In the genomic region with DNA sequence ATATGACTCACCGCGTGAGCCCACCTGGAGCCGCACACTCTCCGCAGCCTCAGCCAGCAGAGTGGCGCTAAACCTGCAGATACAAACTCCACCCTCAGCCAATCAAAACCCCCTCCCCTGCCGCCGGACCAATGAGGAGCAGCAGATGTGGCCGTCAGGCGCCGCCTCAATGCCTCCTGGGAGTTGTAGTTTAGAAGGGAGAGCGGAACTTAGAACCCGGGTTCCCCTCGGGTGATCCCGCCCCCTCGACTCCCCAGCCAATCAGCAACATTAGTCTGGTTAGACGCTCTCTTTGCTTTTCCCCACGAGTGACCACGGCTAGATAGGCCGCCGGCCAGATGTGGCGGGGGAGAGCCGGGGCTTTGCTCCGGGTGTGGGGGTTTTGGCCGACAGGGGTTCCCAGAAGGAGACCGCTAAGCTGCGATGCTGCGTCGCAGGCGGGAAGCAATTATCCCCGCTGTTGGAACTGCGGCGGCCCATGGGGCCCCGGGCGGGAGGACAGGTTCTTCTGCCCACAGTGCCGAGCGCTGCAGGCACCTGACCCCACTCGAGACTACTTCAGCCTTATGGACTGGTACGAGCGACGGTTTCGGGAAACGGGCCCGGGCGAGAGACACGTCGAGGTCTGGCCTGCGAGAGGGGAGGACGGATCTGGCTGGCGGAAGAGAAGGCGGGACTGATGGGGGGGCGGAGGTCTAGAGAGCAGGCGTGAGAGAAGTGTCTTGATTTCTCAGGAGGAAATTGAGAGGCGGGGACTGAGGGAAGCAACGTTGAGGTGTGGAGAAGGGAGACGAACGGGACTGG, we compare ENCODE assay signal across 1 cellular context.
TF ChIP-seq lines count a peak whose summit lies in the region.

A gene (minus strand): TSS at position 63 of the 804 bp plus-strand sequence. CDS start 7,099 bp downstream, outside the sequence.
A gene with protein sequence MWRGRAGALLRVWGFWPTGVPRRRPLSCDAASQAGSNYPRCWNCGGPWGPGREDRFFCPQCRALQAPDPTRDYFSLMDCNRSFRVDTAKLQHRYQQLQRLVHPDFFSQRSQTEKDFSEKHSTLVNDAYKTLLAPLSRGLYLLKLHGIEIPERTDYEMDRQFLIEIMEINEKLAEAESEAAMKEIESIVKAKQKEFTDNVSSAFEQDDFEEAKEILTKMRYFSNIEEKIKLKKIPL (plus strand): TSS at position 282 of the 804 bp plus-strand sequence. CDS start 57 bp downstream, at position 339.

TF ChIP-seq in GM12878, 131 proteins besides CTCF, POLR2A, EP300 and RAD21 (continued from another document):
- TF ChIP-seq, protein P1, sequence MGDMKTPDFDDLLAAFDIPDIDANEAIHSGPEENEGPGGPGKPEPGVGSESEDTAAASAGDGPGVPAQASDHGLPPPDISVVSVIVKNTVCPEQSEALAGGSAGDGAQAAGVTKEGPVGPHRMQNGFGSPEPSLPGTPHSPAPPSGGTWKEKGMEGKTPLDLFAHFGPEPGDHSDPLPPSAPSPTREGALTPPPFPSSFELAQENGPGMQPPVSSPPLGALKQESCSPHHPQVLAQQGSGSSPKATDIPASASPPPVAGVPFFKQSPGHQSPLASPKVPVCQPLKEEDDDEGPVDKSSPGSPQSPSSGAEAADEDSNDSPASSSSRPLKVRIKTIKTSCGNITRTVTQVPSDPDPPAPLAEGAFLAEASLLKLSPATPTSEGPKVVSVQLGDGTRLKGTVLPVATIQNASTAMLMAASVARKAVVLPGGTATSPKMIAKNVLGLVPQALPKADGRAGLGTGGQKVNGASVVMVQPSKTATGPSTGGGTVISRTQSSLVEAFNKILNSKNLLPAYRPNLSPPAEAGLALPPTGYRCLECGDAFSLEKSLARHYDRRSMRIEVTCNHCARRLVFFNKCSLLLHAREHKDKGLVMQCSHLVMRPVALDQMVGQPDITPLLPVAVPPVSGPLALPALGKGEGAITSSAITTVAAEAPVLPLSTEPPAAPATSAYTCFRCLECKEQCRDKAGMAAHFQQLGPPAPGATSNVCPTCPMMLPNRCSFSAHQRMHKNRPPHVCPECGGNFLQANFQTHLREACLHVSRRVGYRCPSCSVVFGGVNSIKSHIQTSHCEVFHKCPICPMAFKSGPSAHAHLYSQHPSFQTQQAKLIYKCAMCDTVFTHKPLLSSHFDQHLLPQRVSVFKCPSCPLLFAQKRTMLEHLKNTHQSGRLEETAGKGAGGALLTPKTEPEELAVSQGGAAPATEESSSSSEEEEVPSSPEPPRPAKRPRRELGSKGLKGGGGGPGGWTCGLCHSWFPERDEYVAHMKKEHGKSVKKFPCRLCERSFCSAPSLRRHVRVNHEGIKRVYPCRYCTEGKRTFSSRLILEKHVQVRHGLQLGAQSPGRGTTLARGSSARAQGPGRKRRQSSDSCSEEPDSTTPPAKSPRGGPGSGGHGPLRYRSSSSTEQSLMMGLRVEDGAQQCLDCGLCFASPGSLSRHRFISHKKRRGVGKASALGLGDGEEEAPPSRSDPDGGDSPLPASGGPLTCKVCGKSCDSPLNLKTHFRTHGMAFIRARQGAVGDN (IDR thresholded peaks at IDR 0.05) = no peak
- TF ChIP-seq TCF3 (IDR thresholded peaks at IDR 0.05; ENCODE audit: borderline replicate concordance, insufficient read depth, low read depth, low read length) = peak; percentile 42; the same call in 1 of the 2 replicates
- peak; percentile 65 for TF ChIP-seq SREBF1 (IDR thresholded peaks at IDR 0.05; ENCODE audit: low read length)
- TF ChIP-seq PML (IDR thresholded peaks at IDR 0.05; ENCODE audit: low read length) = peak; percentile 95; the same call in 1 of the 2 replicates
- peak; percentile 71; the same call in 1 of the 2 replicates for TF ChIP-seq POLR2AphosphoS2 (IDR thresholded peaks at IDR 0.05; ENCODE audit: low read depth, low read length)
- peak; percentile 53 for TF ChIP-seq NBN (IDR thresholded peaks at IDR 0.05)
- TF ChIP-seq MEF2B (IDR thresholded peaks at IDR 0.05; ENCODE audit: partially characterized antibody, poor library complexity, severe bottlenecking) = no peak
- TF ChIP-seq NRF1 (conservative IDR thresholded peaks at IDR 0.05; ENCODE audit: low read depth, low read length) = no peak
- TF ChIP-seq RCOR1 (conservative IDR thresholded peaks at IDR 0.05; ENCODE audit: low read depth, low read length) = peak; percentile 18; the same call in 1 of the 2 replicates
- TF ChIP-seq SPI1 (IDR thresholded peaks at IDR 0.05; ENCODE audit: borderline replicate concordance, insufficient read depth, low read depth, low read length) = peak; percentile 36; the same call in 1 of the 2 replicates
- peak; percentile 87 for TF ChIP-seq JUND (IDR thresholded peaks at IDR 0.05; ENCODE audit: low read depth, low read length)
- TF ChIP-seq, protein P2, sequence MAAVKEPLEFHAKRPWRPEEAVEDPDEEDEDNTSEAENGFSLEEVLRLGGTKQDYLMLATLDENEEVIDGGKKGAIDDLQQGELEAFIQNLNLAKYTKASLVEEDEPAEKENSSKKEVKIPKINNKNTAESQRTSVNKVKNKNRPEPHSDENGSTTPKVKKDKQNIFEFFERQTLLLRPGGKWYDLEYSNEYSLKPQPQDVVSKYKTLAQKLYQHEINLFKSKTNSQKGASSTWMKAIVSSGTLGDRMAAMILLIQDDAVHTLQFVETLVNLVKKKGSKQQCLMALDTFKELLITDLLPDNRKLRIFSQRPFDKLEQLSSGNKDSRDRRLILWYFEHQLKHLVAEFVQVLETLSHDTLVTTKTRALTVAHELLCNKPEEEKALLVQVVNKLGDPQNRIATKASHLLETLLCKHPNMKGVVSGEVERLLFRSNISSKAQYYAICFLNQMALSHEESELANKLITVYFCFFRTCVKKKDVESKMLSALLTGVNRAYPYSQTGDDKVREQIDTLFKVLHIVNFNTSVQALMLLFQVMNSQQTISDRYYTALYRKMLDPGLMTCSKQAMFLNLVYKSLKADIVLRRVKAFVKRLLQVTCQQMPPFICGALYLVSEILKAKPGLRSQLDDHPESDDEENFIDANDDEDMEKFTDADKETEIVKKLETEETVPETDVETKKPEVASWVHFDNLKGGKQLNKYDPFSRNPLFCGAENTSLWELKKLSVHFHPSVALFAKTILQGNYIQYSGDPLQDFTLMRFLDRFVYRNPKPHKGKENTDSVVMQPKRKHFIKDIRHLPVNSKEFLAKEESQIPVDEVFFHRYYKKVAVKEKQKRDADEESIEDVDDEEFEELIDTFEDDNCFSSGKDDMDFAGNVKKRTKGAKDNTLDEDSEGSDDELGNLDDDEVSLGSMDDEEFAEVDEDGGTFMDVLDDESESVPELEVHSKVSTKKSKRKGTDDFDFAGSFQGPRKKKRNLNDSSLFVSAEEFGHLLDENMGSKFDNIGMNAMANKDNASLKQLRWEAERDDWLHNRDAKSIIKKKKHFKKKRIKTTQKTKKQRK (IDR thresholded peaks at IDR 0.05; ENCODE audit: low read depth, low read length) = peak; percentile 46; the same call in 1 of the 2 replicates
- TF ChIP-seq SUZ12 (IDR thresholded peaks at IDR 0.05; ENCODE audit: unreplicated experiment) = no peak
- TF ChIP-seq, protein P3, sequence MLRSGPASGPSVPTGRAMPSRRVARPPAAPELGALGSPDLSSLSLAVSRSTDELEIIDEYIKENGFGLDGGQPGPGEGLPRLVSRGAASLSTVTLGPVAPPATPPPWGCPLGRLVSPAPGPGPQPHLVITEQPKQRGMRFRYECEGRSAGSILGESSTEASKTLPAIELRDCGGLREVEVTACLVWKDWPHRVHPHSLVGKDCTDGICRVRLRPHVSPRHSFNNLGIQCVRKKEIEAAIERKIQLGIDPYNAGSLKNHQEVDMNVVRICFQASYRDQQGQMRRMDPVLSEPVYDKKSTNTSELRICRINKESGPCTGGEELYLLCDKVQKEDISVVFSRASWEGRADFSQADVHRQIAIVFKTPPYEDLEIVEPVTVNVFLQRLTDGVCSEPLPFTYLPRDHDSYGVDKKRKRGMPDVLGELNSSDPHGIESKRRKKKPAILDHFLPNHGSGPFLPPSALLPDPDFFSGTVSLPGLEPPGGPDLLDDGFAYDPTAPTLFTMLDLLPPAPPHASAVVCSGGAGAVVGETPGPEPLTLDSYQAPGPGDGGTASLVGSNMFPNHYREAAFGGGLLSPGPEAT (IDR thresholded peaks at IDR 0.05; ENCODE audit: low read depth) = peak; percentile 43
